Comparison of ENCODE assay signal across 8 cellular contexts in genomic region chr3:143973352-143974021, GRCh38. TPM values are rescaled to one million over a fixed set of nuclear protein-coding genes. Genes with fewer than 3 reads are reported as not detected.
A peak's percentile ranks its signal among the peaks of the same experiment; 100 is the strongest.
DNase-seq lines count a peak whose midpoint lies in the region; ATAC-seq and TF ChIP-seq lines count a peak whose summit lies in the region.

No MANE protein-coding gene starts in this region.

- H3K27me3 Mint-ChIP-seq in activated CD8-positive, alpha-beta memory T cell treated with anti-CD3 and anti-CD28 coated beads, Interleukin-2, amount 10 ng/mL, durations not matched to agents 7 days and 5 days, result peaks cover 14% of the 10 kb centered on the region
- H3K27me3 Mint-ChIP-seq in chondrocyte (ENCODE audit: low read depth), result no peaks in the 10 kb centered on the region

- DNase-seq in activated CD8-positive, alpha-beta memory T cell treated with anti-CD3 and anti-CD28 coated beads, Interleukin-2, amount 10 ng/mL, durations not matched to agents 7 days and 5 days, result no peak
- DNase-seq in activated CD8-positive, alpha-beta memory T cell treated with anti-CD3 and anti-CD28 coated beads, Interleukin-2, amount 50 U/mL, for 48 hours, result no peak
- DNase-seq in NCI-H82 (lab: John Stamatoyannopoulos, UW) (peak; percentile 88), chondrocyte (ENCODE audit: low spot score) (no peak), medulla oblongata (ENCODE audit: extremely low spot score) (peak; percentile 72), upper lobe of right lung (no peak), activated gamma-delta T cell treated with Interleukin-2 at 50 U/mL for 16 hours (no peak), AG08396 (ENCODE audit: low spot score) (no peak)

- no peaks in the 10 kb centered on the region for H3K9me3 ChIP-seq in upper lobe of right lung

- TF ChIP-seq CTCF in chondrocyte (IDR thresholded peaks at IDR 0.05) (peak; percentile 11), upper lobe of right lung (IDR thresholded peaks at IDR 0.05) (no peak)

- no peaks in the 10 kb centered on the region for H3K36me3 ChIP-seq in upper lobe of right lung

- H3K4me1 ChIP-seq in upper lobe of right lung, result peaks cover 37% of the 10 kb centered on the region

- peaks cover 34% of the 10 kb centered on the region for H3K4me1 Mint-ChIP-seq in activated CD8-positive, alpha-beta memory T cell treated with anti-CD3 and anti-CD28 coated beads, Interleukin-2, amount 10 ng/mL, durations not matched to agents 7 days and 5 days
- H3K4me1 Mint-ChIP-seq in chondrocyte (ENCODE audit: low read depth), result peaks cover 50% of the 10 kb centered on the region

- ATAC-seq in activated CD8-positive, alpha-beta memory T cell treated with anti-CD3 and anti-CD28 coated beads, Interleukin-2, amount 10 ng/mL, durations not matched to agents 7 days and 5 days, result no peak
- no peak for ATAC-seq in upper lobe of right lung

- no peaks in the 10 kb centered on the region for H3K27me3 ChIP-seq in upper lobe of right lung

- peak overlapping the region; percentile 90 for H3K27ac Mint-ChIP-seq in activated CD8-positive, alpha-beta memory T cell treated with anti-CD3 and anti-CD28 coated beads, Interleukin-2, amount 10 ng/mL, durations not matched to agents 7 days and 5 days
- peak overlapping the region; percentile 97 for H3K27ac Mint-ChIP-seq in chondrocyte (ENCODE audit: unreplicated experiment)

- peak overlapping the region; percentile 94 for H3K4me3 ChIP-seq in upper lobe of right lung

- intact Hi-C loops in upper lobe of right lung (cut with DNase I), result no loop called here

- H3K27ac ChIP-seq in upper lobe of right lung, result peak overlapping the region; percentile 97

- H3K9me3 Mint-ChIP-seq in activated CD8-positive, alpha-beta memory T cell treated with anti-CD3 and anti-CD28 coated beads, Interleukin-2, amount 10 ng/mL, durations not matched to agents 7 days and 5 days (ENCODE audit: low read depth), result no peaks in the 10 kb centered on the region
- H3K9me3 Mint-ChIP-seq in chondrocyte (ENCODE audit: low read depth), result no peaks in the 10 kb centered on the region

- H3K4me3 Mint-ChIP-seq in activated CD8-positive, alpha-beta memory T cell treated with anti-CD3 and anti-CD28 coated beads, Interleukin-2, amount 10 ng/mL, durations not matched to agents 7 days and 5 days, result peak overlapping the region; percentile 95
- H3K4me3 Mint-ChIP-seq in chondrocyte (ENCODE audit: unreplicated experiment), result peak overlapping the region; percentile 97

- CTCF ChIA-PET in activated CD8-positive, alpha-beta memory T cell treated with anti-CD3 and anti-CD28 coated beads, Interleukin-2, amount 10 ng/mL, durations not matched to agents 7 days and 5 days (lab: Charles Lee), result interaction anchor here (0.9 to 3.0 kb wide), 5 partner anchors 16 to 196 kb away, joined by 3 to 15 read pairs (median 3); partner anchors contain the start of gene SLC9A9

- H3K36me3 Mint-ChIP-seq in activated CD8-positive, alpha-beta memory T cell treated with anti-CD3 and anti-CD28 coated beads, Interleukin-2, amount 10 ng/mL, durations not matched to agents 7 days and 5 days, result no peaks in the 10 kb centered on the region
- no peaks in the 10 kb centered on the region for H3K36me3 Mint-ChIP-seq in chondrocyte (ENCODE audit: low read depth)

RNA-seq across cellular contexts. Expression of gene DIPK2A, which starts 1.9 kb away (rescaled TPM):
- total RNA-seq in activated CD8-positive, alpha-beta memory T cell treated with anti-CD3 and anti-CD28 coated beads, Interleukin-2, amount 10 ng/mL, durations not matched to agents 7 days and 5 days, result 10 to 100 TPM; 21.7 to 22.3 TPM
- total RNA-seq in chondrocyte (25.8 to 51.9 TPM (median 28.8 TPM) in 3 replicates), upper lobe of right lung (24.4 TPM)

Comparison
In these comparisons a context has a peak if more than half of its experiments do, and no peak if none do; other contexts are left out.
1. DNase-seq: peak in NCI-H82 (single experiment) and medulla oblongata (single experiment); none in activated CD8-positive, alpha-beta memory T cell treated with anti-CD3 and anti-CD28 coated beads, Interleukin-2, amount 10 ng/mL, durations not matched to agents 7 days and 5 days (single experiment), activated CD8-positive, alpha-beta memory T cell treated with anti-CD3 and anti-CD28 coated beads, Interleukin-2, amount 50 U/mL, for 48 hours (single experiment), chondrocyte (single experiment), upper lobe of right lung (single experiment), activated gamma-delta T cell treated with Interleukin-2 at 50 U/mL for 16 hours (single experiment) and AG08396 (single experiment).